In the genomic region with DNA sequence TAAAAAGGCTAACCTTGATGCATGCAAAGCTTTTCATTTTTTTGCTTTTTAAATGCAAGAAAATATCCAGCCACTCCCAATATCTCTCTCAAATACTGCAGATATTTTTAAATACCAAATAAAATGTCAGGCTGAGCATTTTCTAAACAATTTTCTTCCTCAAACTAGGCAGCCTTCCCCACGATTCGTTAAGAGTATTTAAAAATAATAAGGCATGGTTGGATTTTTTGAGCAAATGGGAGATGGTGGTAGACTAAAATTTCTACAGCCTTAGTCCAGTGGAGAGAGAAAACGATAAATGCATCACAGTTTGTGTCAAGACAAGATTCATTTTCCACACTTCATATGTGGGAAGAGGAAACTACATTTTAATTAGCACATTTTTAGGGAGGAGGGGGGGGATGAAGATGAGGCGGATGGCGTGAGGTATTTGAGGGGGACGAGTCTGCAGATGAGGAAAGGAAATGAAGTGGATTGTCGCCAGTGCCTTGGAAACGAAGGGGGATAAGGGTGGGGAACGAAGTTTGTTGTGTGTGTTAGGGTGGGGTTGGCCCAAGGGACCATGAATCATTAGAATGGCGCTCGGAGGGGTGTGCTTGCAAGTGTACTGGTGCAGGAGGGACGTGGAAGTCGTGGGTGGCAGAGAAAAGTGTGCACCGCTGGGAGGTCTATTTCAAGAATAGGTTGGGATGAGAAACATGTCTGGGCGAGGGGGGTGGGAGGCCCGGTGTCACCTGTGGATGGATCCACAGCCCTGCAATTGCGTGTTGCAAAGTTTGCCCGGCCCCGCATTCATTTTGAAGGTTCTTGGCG, we compare ENCODE assay signal across 8 cellular contexts. TPM values are rescaled to one million over a fixed set of nuclear protein-coding genes. Genes with fewer than 3 reads are reported as not detected.
DNase-seq lines count a peak whose midpoint lies in the region; ATAC-seq and TF ChIP-seq lines count a peak whose summit lies in the region.

No MANE protein-coding gene starts in this region.

- in situ Hi-C loops in brain microvascular endothelial cell (cut with HindIII; ENCODE audit: low pct_ligation_motif_present, low sequenced_read_pairs) = no loop called here

- peak overlapping the region; percentile 77 for H3K4me3 ChIP-seq in AG04450 (ENCODE audit: low read depth, low read length)
- peak overlapping the region; percentile 76 for H3K4me3 ChIP-seq in brain microvascular endothelial cell (ENCODE audit: low read depth, low read length)
- H3K4me3 ChIP-seq in spleen = peak overlapping the region; percentile 45 to 92 (median 78)

- POLR2A ChIA-PET in AG04450 (lab: Yijun Ruan, JAX) = interaction anchor here (0.5 to 2.0 kb wide), 13 partner anchors 10 to 122 kb away, joined by 3 to 15 read pairs (median 4); partner anchors contain the start of gene XPNPEP1

- H3K27ac ChIP-seq in AG04450 (ENCODE audit: low read depth, low read length) (peak overlapping the region; percentile 83), brain microvascular endothelial cell (peak overlapping the region; percentile 95), spleen (peak overlapping the region in 7 of 8 donors; percentile 89 to 96 (median 93))

- no peaks in the 10 kb centered on the region for H3K9me3 Mint-ChIP-seq in HFFc6
- H3K9me3 Mint-ChIP-seq in activated T-helper 17 cell treated with anti-CD3 and anti-CD28 coated beads, Interleukin-2, amount 50 U/mL, for 72 hours = no peaks in the 10 kb centered on the region

- no peak for ATAC-seq in activated T-helper 17 cell treated with anti-CD3 and anti-CD28 coated beads, Interleukin-2, amount 50 U/mL, for 72 hours (replicated peaks)

- H3K4me1 ChIP-seq in spleen = peaks cover 19 to 77% (median 44%) of the 10 kb centered on the region in 6 donors

- intact Hi-C loops in spleen (cut with DNase I; ENCODE audit: low total_unique reads) = no loop called here

- H3K36me3 ChIP-seq in brain microvascular endothelial cell (replicated peaks) = no peaks in the 10 kb centered on the region
- H3K36me3 ChIP-seq in spleen = no peaks in the 10 kb centered on the region

- TF ChIP-seq POLR2A in spleen (IDR thresholded peaks at IDR 0.05) = no peak

- TF ChIP-seq CTCF in AG04450 (IDR thresholded peaks at IDR 0.05; ENCODE audit: low read depth, low read length) = no peak
- TF ChIP-seq CTCF in HFFc6 (IDR thresholded peaks at IDR 0.05) = no peak
- no peak for TF ChIP-seq CTCF in brain microvascular endothelial cell (IDR thresholded peaks at IDR 0.05; ENCODE audit: low read depth, low read length, missing control alignments)
- no peak for TF ChIP-seq CTCF in spleen (IDR thresholded peaks at IDR 0.05 in 8 of 11, conservative IDR thresholded peaks at IDR 0.05 in 3 of 11)

- H3K9me3 ChIP-seq in AG04450 (ENCODE audit: control insufficient read depth, insufficient read depth, low read length) (no peaks in the 10 kb centered on the region; the same call in 1 of the 2 replicates), spleen (no peaks in the 10 kb centered on the region)

- H3K27me3 ChIP-seq in AG04450 (ENCODE audit: control insufficient read depth, insufficient read depth, low read length) (no peaks in the 10 kb centered on the region), brain microvascular endothelial cell (replicated peaks) (no peaks in the 10 kb centered on the region), spleen (replicated peaks in 1 of 7) (no peaks in the 10 kb centered on the region)

- WGBS in spleen, 5 donors = 29 to 51% (median 43%) methylated on average over 20 of the region's 20 CpGs

- peaks cover 41% of the 10 kb centered on the region for H3K4me1 Mint-ChIP-seq in HFFc6 (ENCODE audit: low read depth)
- no peaks in the 10 kb centered on the region for H3K4me1 Mint-ChIP-seq in activated T-helper 17 cell treated with anti-CD3 and anti-CD28 coated beads, Interleukin-2, amount 50 U/mL, for 72 hours

- CTCF ChIA-PET in AG04450 (lab: Charles Lee) = interaction anchor here (0.9 to 3.5 kb wide), 6 partner anchors 28 to 123 kb away, joined by 3 to 23 read pairs (median 5); no protein-coding TSS in a partner anchor

- H3K27ac Mint-ChIP-seq in HFFc6 = no peak overlapping the region
- no peak overlapping the region for H3K27ac Mint-ChIP-seq in activated T-helper 17 cell treated with anti-CD3 and anti-CD28 coated beads, Interleukin-2, amount 50 U/mL, for 72 hours

- DNase-seq in AG04450 (ENCODE audit: low read depth, low spot score) (no peak), HFFc6 (peak; percentile 62), brain microvascular endothelial cell (peak; percentile 78), inferior parietal cortex (ENCODE audit: extremely low spot score) (peak; percentile 55), spleen (no peak), RKO (ENCODE audit: low spot score) (no peak)
- DNase-seq in NK-92 treated with Interleukin-12 subunit alpha and Interleukin-12 subunit beta, amount 100 ng/mL, for 24 hours (lab: John Stamatoyannopoulos, UW) = no peak

- no peaks in the 10 kb centered on the region for H3K27me3 Mint-ChIP-seq in HFFc6 (ENCODE audit: insufficient read depth)
- no peaks in the 10 kb centered on the region for H3K27me3 Mint-ChIP-seq in activated T-helper 17 cell treated with anti-CD3 and anti-CD28 coated beads, Interleukin-2, amount 50 U/mL, for 72 hours

- no peaks in the 10 kb centered on the region for H3K36me3 Mint-ChIP-seq in HFFc6 (ENCODE audit: low read depth)
- peaks cover 5% of the 10 kb centered on the region for H3K36me3 Mint-ChIP-seq in activated T-helper 17 cell treated with anti-CD3 and anti-CD28 coated beads, Interleukin-2, amount 50 U/mL, for 72 hours (ENCODE audit: low read depth)

- no peak overlapping the region for H3K4me3 Mint-ChIP-seq in HFFc6
- H3K4me3 Mint-ChIP-seq in activated T-helper 17 cell treated with anti-CD3 and anti-CD28 coated beads, Interleukin-2, amount 50 U/mL, for 72 hours = no peak overlapping the region

RNA-seq across cellular contexts. Expression of gene ADD3, which starts 1.2 kb away (rescaled TPM):
- polyA plus RNA-seq in AG04450 (2011; rRNA removed) = 161 and 192 TPM in 2 replicates
- polyA minus RNA-seq in AG04450 (2011; rRNA and poly(A)+ RNA removed) = 186 and 271 TPM in 2 replicates
- 10 to 100 TPM; 46.4 to 57.4 (median 51.5) TPM for total RNA-seq in HFFc6 (2021; fragmentation: NEBNext Ultra II Directional; extraction: Animal tissue kit (Norgen Biotek cat#: 25700))
- 100 to 1,000 TPM in 4 of 7 donors, 10 to 100 TPM in 3; 91.2 to 155 (median 101) TPM for total RNA-seq in spleen
- 10 to 100 TPM; 35.0 to 55.9 (median 41.2) TPM for polyA plus RNA-seq in spleen
- 100 to 1,000 TPM; 115 to 119 TPM for total RNA-seq in activated T-helper 17 cell treated with anti-CD3 and anti-CD28 coated beads, Interleukin-2, amount 50 U/mL, for 72 hours

Comparison
In these comparisons a context has a peak if more than half of its experiments do, and no peak if none do; other contexts are left out.
1. DNase-seq: peak in HFFc6 (single experiment), brain microvascular endothelial cell (single experiment) and inferior parietal cortex (single experiment); none in AG04450 (single experiment), spleen (single experiment), RKO (single experiment) and NK-92 treated with Interleukin-12 subunit alpha and Interleukin-12 subunit beta, amount 100 ng/mL, for 24 hours (single experiment).
2. Peak in every context shown above with its lines, with median percentiles within 50 percentile points of each other: H3K27ac ChIP-seq and H3K4me3 ChIP-seq.